1 cellular context compared by ENCODE assay signal in the genomic region with DNA sequence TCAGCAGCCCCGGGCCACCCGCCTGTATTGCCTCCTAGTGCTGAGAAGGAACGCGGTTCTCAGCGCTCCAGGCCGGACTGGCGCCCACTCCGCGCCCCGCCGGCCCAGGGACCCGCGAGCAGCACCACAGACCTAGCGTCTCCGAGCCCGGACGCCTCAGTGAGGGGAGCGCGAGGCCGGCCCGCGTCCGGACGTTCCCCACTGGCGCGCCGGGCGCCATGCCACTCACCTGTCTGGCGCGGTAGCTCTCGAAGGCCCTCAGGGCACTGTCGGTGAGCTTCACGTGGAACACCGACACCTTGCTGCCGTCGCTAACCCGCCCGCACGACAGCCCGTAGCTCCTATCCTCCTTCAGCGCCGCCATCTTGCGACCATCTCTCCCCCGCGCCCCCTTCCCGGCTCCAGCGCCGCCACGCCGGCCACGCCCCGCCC.
A peak's percentile ranks its signal among the peaks of the same experiment; 100 is the strongest.
TF ChIP-seq lines count a peak whose summit lies in the region.

Gene ELL (minus strand): TSS at position 379 of the 432 bp plus-strand sequence. CDS start 15 bp downstream, at position 364.

TF ChIP-seq in K562, 482 proteins besides CTCF, POLR2A, EP300 and RAD21 (continued from another document):
- TF ChIP-seq UBTF (IDR thresholded peaks at IDR 0.05; ENCODE audit: borderline replicate concordance in 1 of 2, low read depth in 2 of 2, low read length in 2 of 2) (peak; percentile 39 to 79; a peak in 3 of 4 replicates), MTA3 (IDR thresholded peaks at IDR 0.05; ENCODE audit: borderline replicate concordance) (0 out of 2 replicates have a peak, but pooled peaks have one; percentile 40), GMEB1 (CRISPR knock-in tag; IDR thresholded peaks at IDR 0.05) (peak; percentile 90; the same call in 1 of the 2 replicates), SAP30 (IDR thresholded peaks at IDR 0.05; ENCODE audit: borderline replicate concordance, insufficient read depth, low read depth, low read length, poor library complexity, severe bottlenecking) (peak; percentile 93), THAP12 (CRISPR knock-in tag; IDR thresholded peaks at IDR 0.05) (0 out of 2 replicates have a peak, but pooled peaks have one; percentile 29), OTX1 (CRISPR knock-in tag; IDR thresholded peaks at IDR 0.05) (0 out of 2 replicates have a peak, but pooled peaks have one; percentile 58), NFRKB (IDR thresholded peaks at IDR 0.05; ENCODE audit: low read depth) (peak; percentile 85), TBP (optimal IDR thresholded peaks at IDR 0.05; ENCODE audit: low read depth, low read length) (peak; percentile 81), TEAD4 (IDR thresholded peaks at IDR 0.05; ENCODE audit: low read length) (0 out of 2 replicates have a peak, but pooled peaks have one; percentile 14), TEAD4 (CRISPR knock-in tag; IDR thresholded peaks at IDR 0.05; ENCODE audit: borderline replicate concordance) (no peak), SAFB (IDR thresholded peaks at IDR 0.05; ENCODE audit: borderline replicate concordance, low read depth, low read length) (peak; percentile 12; the same call in 1 of the 2 replicates), POLR2AphosphoS5 (IDR thresholded peaks at IDR 0.05; ENCODE audit: control insufficient read depth, insufficient read depth, low read depth, low read length) (peak; percentile 76; the same call in 1 of the 2 replicates), ZNF785 (CRISPR knock-in tag; IDR thresholded peaks at IDR 0.05) (no peak), PCBP1 (IDR thresholded peaks at IDR 0.05; ENCODE audit: low read depth, low read length, poor library complexity, severe bottlenecking) (peak; percentile 85), ZFP91 (CRISPR knock-in tag; IDR thresholded peaks at IDR 0.05) (no peak), ERF (CRISPR knock-in tag; IDR thresholded peaks at IDR 0.05) (no peak), FOXJ2 (tag; IDR thresholded peaks at IDR 0.05) (no peak)
- TF ChIP-seq, protein P1, sequence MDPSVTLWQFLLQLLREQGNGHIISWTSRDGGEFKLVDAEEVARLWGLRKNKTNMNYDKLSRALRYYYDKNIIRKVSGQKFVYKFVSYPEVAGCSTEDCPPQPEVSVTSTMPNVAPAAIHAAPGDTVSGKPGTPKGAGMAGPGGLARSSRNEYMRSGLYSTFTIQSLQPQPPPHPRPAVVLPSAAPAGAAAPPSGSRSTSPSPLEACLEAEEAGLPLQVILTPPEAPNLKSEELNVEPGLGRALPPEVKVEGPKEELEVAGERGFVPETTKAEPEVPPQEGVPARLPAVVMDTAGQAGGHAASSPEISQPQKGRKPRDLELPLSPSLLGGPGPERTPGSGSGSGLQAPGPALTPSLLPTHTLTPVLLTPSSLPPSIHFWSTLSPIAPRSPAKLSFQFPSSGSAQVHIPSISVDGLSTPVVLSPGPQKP (CRISPR knock-in tag; IDR thresholded peaks at IDR 0.05), result no peak
- TF ChIP-seq, protein P2, sequence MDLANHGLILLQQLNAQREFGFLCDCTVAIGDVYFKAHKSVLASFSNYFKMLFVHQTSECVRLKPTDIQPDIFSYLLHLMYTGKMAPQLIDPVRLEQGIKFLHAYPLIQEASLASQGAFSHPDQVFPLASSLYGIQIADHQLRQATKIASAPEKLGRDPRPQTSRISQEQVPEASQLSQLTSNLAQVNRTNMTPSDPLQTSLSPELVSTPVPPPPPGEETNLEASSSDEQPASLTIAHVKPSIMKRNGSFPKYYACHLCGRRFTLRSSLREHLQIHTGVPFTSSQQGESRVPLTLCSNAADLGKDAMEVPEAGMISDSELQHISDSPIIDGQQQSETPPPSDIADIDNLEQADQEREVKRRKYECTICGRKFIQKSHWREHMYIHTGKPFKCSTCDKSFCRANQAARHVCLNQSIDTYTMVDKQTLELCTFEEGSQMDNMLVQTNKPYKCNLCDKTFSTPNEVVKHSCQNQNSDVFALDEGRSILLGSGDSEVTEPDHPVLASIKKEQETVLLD (IDR thresholded peaks at IDR 0.05), result no peak
- TF ChIP-seq, protein P3, sequence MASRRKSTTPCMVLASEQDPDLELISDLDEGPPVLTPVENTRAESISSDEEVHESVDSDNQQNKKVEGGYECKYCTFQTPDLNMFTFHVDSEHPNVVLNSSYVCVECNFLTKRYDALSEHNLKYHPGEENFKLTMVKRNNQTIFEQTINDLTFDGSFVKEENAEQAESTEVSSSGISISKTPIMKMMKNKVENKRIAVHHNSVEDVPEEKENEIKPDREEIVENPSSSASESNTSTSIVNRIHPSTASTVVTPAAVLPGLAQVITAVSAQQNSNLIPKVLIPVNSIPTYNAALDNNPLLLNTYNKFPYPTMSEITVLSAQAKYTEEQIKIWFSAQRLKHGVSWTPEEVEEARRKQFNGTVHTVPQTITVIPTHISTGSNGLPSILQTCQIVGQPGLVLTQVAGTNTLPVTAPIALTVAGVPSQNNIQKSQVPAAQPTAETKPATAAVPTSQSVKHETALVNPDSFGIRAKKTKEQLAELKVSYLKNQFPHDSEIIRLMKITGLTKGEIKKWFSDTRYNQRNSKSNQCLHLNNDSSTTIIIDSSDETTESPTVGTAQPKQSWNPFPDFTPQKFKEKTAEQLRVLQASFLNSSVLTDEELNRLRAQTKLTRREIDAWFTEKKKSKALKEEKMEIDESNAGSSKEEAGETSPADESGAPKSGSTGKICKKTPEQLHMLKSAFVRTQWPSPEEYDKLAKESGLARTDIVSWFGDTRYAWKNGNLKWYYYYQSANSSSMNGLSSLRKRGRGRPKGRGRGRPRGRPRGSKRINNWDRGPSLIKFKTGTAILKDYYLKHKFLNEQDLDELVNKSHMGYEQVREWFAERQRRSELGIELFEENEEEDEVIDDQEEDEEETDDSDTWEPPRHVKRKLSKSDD (conservative IDR thresholded peaks at IDR 0.05; ENCODE audit: low read length), result peak; percentile 73; the same call in 1 of the 2 replicates
- TF ChIP-seq, protein P4, sequence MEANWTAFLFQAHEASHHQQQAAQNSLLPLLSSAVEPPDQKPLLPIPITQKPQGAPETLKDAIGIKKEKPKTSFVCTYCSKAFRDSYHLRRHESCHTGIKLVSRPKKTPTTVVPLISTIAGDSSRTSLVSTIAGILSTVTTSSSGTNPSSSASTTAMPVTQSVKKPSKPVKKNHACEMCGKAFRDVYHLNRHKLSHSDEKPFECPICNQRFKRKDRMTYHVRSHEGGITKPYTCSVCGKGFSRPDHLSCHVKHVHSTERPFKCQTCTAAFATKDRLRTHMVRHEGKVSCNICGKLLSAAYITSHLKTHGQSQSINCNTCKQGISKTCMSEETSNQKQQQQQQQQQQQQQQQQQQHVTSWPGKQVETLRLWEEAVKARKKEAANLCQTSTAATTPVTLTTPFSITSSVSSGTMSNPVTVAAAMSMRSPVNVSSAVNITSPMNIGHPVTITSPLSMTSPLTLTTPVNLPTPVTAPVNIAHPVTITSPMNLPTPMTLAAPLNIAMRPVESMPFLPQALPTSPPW (CRISPR knock-in tag; IDR thresholded peaks at IDR 0.05), result peak; percentile 81
